ENCODE assay signal across 9 cellular contexts in the genomic region with DNA sequence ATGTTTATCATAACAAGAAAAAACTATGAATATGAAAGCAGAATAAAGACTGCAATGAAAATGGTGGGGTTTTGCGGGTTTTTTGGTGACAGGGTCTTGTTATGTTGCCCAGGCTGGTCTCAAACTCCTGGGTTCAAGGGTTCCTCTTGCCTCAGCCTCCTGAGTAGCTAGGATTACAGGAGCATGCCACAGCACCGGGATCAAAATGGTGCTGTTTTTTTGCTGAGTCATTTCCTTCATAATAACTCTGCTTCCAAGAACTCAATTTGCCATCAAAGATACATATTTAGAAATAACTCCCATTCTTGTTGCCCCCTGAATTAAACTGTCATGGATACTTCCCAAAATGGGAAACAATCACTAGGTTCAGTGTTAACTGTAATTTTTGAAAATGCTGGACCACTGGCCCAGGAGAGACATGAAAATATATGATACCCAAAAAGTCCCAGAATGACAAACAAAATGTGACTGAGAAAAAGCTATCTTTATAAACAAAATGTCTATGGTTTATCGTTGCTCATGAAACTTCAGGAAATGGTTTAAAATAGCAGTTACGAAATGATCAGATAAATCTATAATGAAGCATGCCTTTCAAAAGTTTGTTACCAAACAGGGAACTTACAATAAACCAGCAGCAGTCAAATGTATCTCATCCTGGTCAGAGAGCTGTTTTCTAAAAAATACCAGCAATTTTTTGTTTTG. TPM values are rescaled to one million over a fixed set of nuclear protein-coding genes. Genes with fewer than 3 reads are reported as not detected.
DNase-seq lines count a peak whose midpoint lies in the region; ATAC-seq, FAIRE-seq and TF ChIP-seq lines count a peak whose summit lies in the region.
"Had no signal": no experiment of that assay in that cellular context is flagged by ENCODE, and none has a peak within 500 bp of the region (broad histone marks: within the 10 kb centered on the region; RNA-seq: fewer than 3 reads in every experiment).

No MANE protein-coding gene starts in this region.

- H3K4me3 Mint-ChIP-seq in osteocyte (ENCODE audit: unreplicated experiment): no peak overlapping the region

- no peaks in the 10 kb centered on the region for H3K27me3 Mint-ChIP-seq in osteocyte (ENCODE audit: unreplicated experiment)

- intact Hi-C loops in PC-3 (cut with micrococcal nuclease) (no loop called here), colonic mucosa (cut with DNase I) (no loop called here)

- peaks cover 3% of the 10 kb centered on the region for H3K36me3 Mint-ChIP-seq in osteocyte (ENCODE audit: unreplicated experiment)

- POLR2A ChIA-PET in PC-3 (lab: Charles Lee; ENCODE audit: unreplicated experiment): no interaction called here

- H3K4me1 ChIP-seq in PC-3 (ENCODE audit: insufficient read depth, low read length) (peaks cover 12% of the 10 kb centered on the region), colonic mucosa (no peaks in the 10 kb centered on the region)

- H3K4me3 ChIP-seq in PC-3 (ENCODE audit: low read length) (no peak overlapping the region), colonic mucosa (no peak overlapping the region)

- H3K9me2 ChIP-seq in PC-3 (replicated peaks; ENCODE audit: low read length): no peaks in the 10 kb centered on the region

- H3K4me1 Mint-ChIP-seq in osteocyte (ENCODE audit: unreplicated experiment): peaks cover 54% of the 10 kb centered on the region

- peak overlapping the region; percentile 88 for H3K27ac Mint-ChIP-seq in osteocyte (ENCODE audit: unreplicated experiment)

- H3K36me3 ChIP-seq in PC-3 (ENCODE audit: low read depth, low read length) (no peaks in the 10 kb centered on the region; the same call in 1 of the 2 replicates), colonic mucosa (no peaks in the 10 kb centered on the region)

- DNase-seq in GM18507 (ENCODE audit: extremely low spot score, insufficient read length, low read depth) (no peak), PC-3 (peak; percentile 9), colonic mucosa (no peak), osteocyte (ENCODE audit: extremely low spot score, unreplicated experiment) (no peak), middle frontal gyrus (ENCODE audit: extremely low spot score, low spot score) (no peak), SW480 (ENCODE audit: low spot score) (no peak)
- no peak for DNase-seq in stimulated activated CD4-positive, alpha-beta T cell treated with anti-CD3 and anti-CD28 coated beads, Interleukin-4, amount 100 ng/mL, for 4 hours
- DNase-seq in activated CD8-positive, alpha-beta memory T cell treated with anti-CD3 and anti-CD28 coated beads for 24 hours: no peak

- no peaks in the 10 kb centered on the region for H3K27me3 ChIP-seq in PC-3 (ENCODE audit: low read length)
- H3K27me3 ChIP-seq in colonic mucosa: no peaks in the 10 kb centered on the region

- no peaks in the 10 kb centered on the region for H3F3A ChIP-seq in PC-3 (ENCODE audit: low read length, unreplicated experiment)

- H3K27ac ChIP-seq in PC-3 (ENCODE audit: low read length) (peak overlapping the region; percentile 56), colonic mucosa (peak overlapping the region; percentile 14)
- H3K27ac ChIP-seq: VCaP had no signal

- TF ChIP-seq CTCF in PC-3 (conservative IDR thresholded peaks at IDR 0.05; ENCODE audit: low read depth, low read length): no peak
- no peak for TF ChIP-seq CTCF in colonic mucosa (IDR thresholded peaks at IDR 0.05)
- TF ChIP-seq CTCF in osteocyte (IDR thresholded peaks at IDR 0.05): no peak

- no peak overlapping the region; the same call in 1 of the 2 replicates for H3K4me2 ChIP-seq in PC-3 (ENCODE audit: low read length)

- FAIRE-seq in GM18507 (lab: Jason Lieb, UNC): peak; percentile 48

- peaks cover 94% of the 10 kb centered on the region for H3K79me2 ChIP-seq in PC-3 (ENCODE audit: low read length)

- H3K9ac ChIP-seq in PC-3 (ENCODE audit: low read length) (peak overlapping the region; percentile 36), colonic mucosa (ENCODE audit: low read depth in 2 of 2, low read length in 2 of 2) (no peak overlapping the region)

- CTCF ChIA-PET in PC-3 (lab: Charles Lee): no interaction called here

- H3K9me3 Mint-ChIP-seq in osteocyte (ENCODE audit: unreplicated experiment): no peaks in the 10 kb centered on the region

- no peaks in the 10 kb centered on the region for H4K20me1 ChIP-seq in PC-3 (ENCODE audit: low read length)

- ATAC-seq in PC-3: no peak

- peak overlapping the region; percentile 28 for H2AFZ ChIP-seq in PC-3 (ENCODE audit: low read length)

- BruUV-seq in PC-3 (replicated peaks; lab: Mats Ljungman, UMichigan): no TSS peak

- H3K9me3 ChIP-seq in PC-3 (ENCODE audit: low read length) (no peaks in the 10 kb centered on the region), colonic mucosa (no peaks in the 10 kb centered on the region)

RNA-seq across cellular contexts. Expression of gene ILRUN, which starts 32.1 kb away (rescaled TPM):
- total RNA-seq in PC-3 (2014; rRNA removed) (54.8 and 59.5 TPM in 2 replicates), colonic mucosa (10 to 100 TPM; 48.5 to 57.6 TPM), osteocyte (47.3 and 50.2 TPM in 2 replicates)
